11 cellular contexts compared by ENCODE assay signal in genomic region chr2:241541564-241542277, GRCh38. TPM values are rescaled to one million over a fixed set of nuclear protein-coding genes. Genes with fewer than 3 reads are reported as not detected.
DNase-seq lines count a peak whose midpoint lies in the region; ATAC-seq, FAIRE-seq and TF ChIP-seq lines count a peak whose summit lies in the region.
"Had no signal": no experiment of that assay in that cellular context is flagged by ENCODE, and none has a peak within 500 bp of the region (broad histone marks: within the 10 kb centered on the region; RNA-seq: fewer than 3 reads in every experiment).

No MANE protein-coding gene starts in this region.

- no peaks in the 10 kb centered on the region for H3K9me3 Mint-ChIP-seq in activated CD4-positive, alpha-beta T cell treated with anti-CD3 and anti-CD28 coated beads, Interleukin-2, amount 10 ng/mL, durations not matched to agents 24 days and 14 days
- H3K9me3 Mint-ChIP-seq: central memory CD8-positive, alpha-beta T cell had no signal

- H3K4me1 ChIP-seq in iPS-15b (ENCODE audit: control insufficient read depth, insufficient read depth, low read length): peaks cover 4% of the 10 kb centered on the region
- H3K4me1 ChIP-seq in sigmoid colon: peaks cover 0 to 22% (median 17%) of the 10 kb centered on the region in 4 donors
- peaks cover 0 to 11% of the 10 kb centered on the region in 2 donors for H3K4me1 ChIP-seq in uterus
- H3K4me1 ChIP-seq in kidney (ENCODE audit: control insufficient read depth in 1 of 2, insufficient read depth in 1 of 2, low read depth in 1 of 2, low read length in 2 of 2): peaks cover 0 to 7% of the 10 kb centered on the region in 2 donors

- TF ChIP-seq EP300 in sigmoid colon (IDR thresholded peaks at IDR 0.05): no peak

- peaks cover 33% of the 10 kb centered on the region for H3K27me3 ChIP-seq in iPS-15b (ENCODE audit: control insufficient read depth, insufficient read depth, low read length)
- H3K27me3 ChIP-seq in sigmoid colon: peaks cover 16 to 39% (median 24%) of the 10 kb centered on the region in 3 donors
- H3K27me3 ChIP-seq in uterus: no peaks in the 10 kb centered on the region

- H3K9ac ChIP-seq in iPS-15b (ENCODE audit: low read depth, low read length) (no peak overlapping the region), kidney (ENCODE audit: low read length in 2 of 2) (no peak overlapping the region)

- peak overlapping the region; percentile 31 for H3K4me3 ChIP-seq in astrocyte of the cerebellum (ENCODE audit: low read depth, low read length)
- H3K4me3 ChIP-seq in iPS-15b (ENCODE audit: low read depth, low read length): peak overlapping the region; percentile 56
- peak overlapping the region in 3 of 4 donors; percentile 28 to 51 (median 44) for H3K4me3 ChIP-seq in sigmoid colon
- peak overlapping the region in 1 of 2 donors; percentile 35 for H3K4me3 ChIP-seq in uterus
- H3K4me3 ChIP-seq in kidney (ENCODE audit: low read length in 2 of 2): no peak overlapping the region
- H3K4me3 ChIP-seq: MG63 had no signal

- H3K27me3 Mint-ChIP-seq in activated CD4-positive, alpha-beta T cell treated with anti-CD3 and anti-CD28 coated beads, Interleukin-2, amount 10 ng/mL, durations not matched to agents 24 days and 14 days: peaks cover 17% of the 10 kb centered on the region

- 20 to 41% methylated on average over 62 of the region's 62 CpGs for WGBS in sigmoid colon, 2 donors

- intact Hi-C loops in sigmoid colon (cut with DNase I) (no loop called here), uterus (cut with DNase I; ENCODE audit: low total_unique reads) (no loop called here), kidney (cut with DNase I) (no loop called here)
- intact Hi-C loops in activated CD4-positive, alpha-beta T cell treated with anti-CD3 and anti-CD28 coated beads, Interleukin-2, amount 10 ng/mL, durations not matched to agents 24 days and 14 days (cut with micrococcal nuclease): loop anchor here (1.0 kb wide), 2 partner anchors 33 to 340 kb away; partner anchors contain the start of gene STK25

- ATAC-seq in GM18511 (IDR thresholded peaks at IDR 0.05; ENCODE audit: unreplicated experiment): no peak

- no peaks in the 10 kb centered on the region for H3K4me1 Mint-ChIP-seq in activated CD4-positive, alpha-beta T cell treated with anti-CD3 and anti-CD28 coated beads, Interleukin-2, amount 10 ng/mL, durations not matched to agents 24 days and 14 days
- H3K4me1 Mint-ChIP-seq: central memory CD8-positive, alpha-beta T cell had no signal

- H3K27ac ChIP-seq in sigmoid colon (peak overlapping the region in 1 of 4 donors; percentile 79), uterus (no peak overlapping the region), kidney (ENCODE audit: low read depth in 2 of 2, low read length in 2 of 2) (no peak overlapping the region)

- in situ Hi-C loops in astrocyte of the cerebellum (cut with HindIII; ENCODE audit: low sequenced_read_pairs): no loop called here

- H3K9me3 ChIP-seq in iPS-15b (ENCODE audit: control insufficient read depth, insufficient read depth, low read length) (no peaks in the 10 kb centered on the region), sigmoid colon (no peaks in the 10 kb centered on the region), uterus (no peaks in the 10 kb centered on the region), kidney (ENCODE audit: control insufficient read depth in 1 of 2, low read length in 2 of 2) (no peaks in the 10 kb centered on the region)
- H3K9me3 ChIP-seq: Caco-2, MG63 had no signal

- TF ChIP-seq CTCF in GM10266 (IDR thresholded peaks at IDR 0.05; ENCODE audit: control insufficient read depth, insufficient read depth, low read depth, missing control alignments): no peak
- TF ChIP-seq CTCF in astrocyte of the cerebellum (IDR thresholded peaks at IDR 0.05; ENCODE audit: low read depth, low read length, missing control alignments): no peak
- no peak for TF ChIP-seq CTCF in sigmoid colon (IDR thresholded peaks at IDR 0.05)
- no peak for TF ChIP-seq CTCF in uterus (IDR thresholded peaks at IDR 0.05)
- no peak for TF ChIP-seq CTCF in kidney (IDR thresholded peaks at IDR 0.05; ENCODE audit: borderline replicate concordance, extremely low read depth, insufficient read depth)

- H3K36me3 ChIP-seq in iPS-15b (ENCODE audit: control insufficient read depth, insufficient read depth, low read length): no peaks in the 10 kb centered on the region
- no peaks in the 10 kb centered on the region for H3K36me3 ChIP-seq in sigmoid colon
- H3K36me3 ChIP-seq in uterus: no peaks in the 10 kb centered on the region
- H3K36me3 ChIP-seq in kidney (ENCODE audit: control insufficient read depth in 1 of 2, insufficient read depth in 2 of 2, low read length in 2 of 2): no peaks in the 10 kb centered on the region
- H3K36me3 ChIP-seq: MG63 had no signal

- H3K4me3 Mint-ChIP-seq in activated CD4-positive, alpha-beta T cell treated with anti-CD3 and anti-CD28 coated beads, Interleukin-2, amount 10 ng/mL, durations not matched to agents 24 days and 14 days: no peak overlapping the region

- FAIRE-seq in kidney (lab: Jason Lieb, UNC): no peak

- H3K27ac Mint-ChIP-seq in activated CD4-positive, alpha-beta T cell treated with anti-CD3 and anti-CD28 coated beads, Interleukin-2, amount 10 ng/mL, durations not matched to agents 24 days and 14 days: no peak overlapping the region

- H3K36me3 Mint-ChIP-seq in activated CD4-positive, alpha-beta T cell treated with anti-CD3 and anti-CD28 coated beads, Interleukin-2, amount 10 ng/mL, durations not matched to agents 24 days and 14 days (ENCODE audit: low read depth): no peaks in the 10 kb centered on the region

- TF ChIP-seq POLR2A in sigmoid colon (IDR thresholded peaks at IDR 0.05): no peak
- TF ChIP-seq POLR2A in uterus (IDR thresholded peaks at IDR 0.05): no peak

- DNase-seq in GM10266 (ENCODE audit: extremely low spot score) (peak; percentile 39), astrocyte of the cerebellum (ENCODE audit: low read depth) (no peak), sigmoid colon (no peak), uterus (no peak), kidney (no peak)
- no peak for DNase-seq in activated CD4-positive, alpha-beta T cell treated with anti-CD3 and anti-CD28 coated beads, Interleukin-2, amount 10 ng/mL, durations not matched to agents 24 days and 14 days
- DNase-seq: Caco-2, MG63 had no signal

RNA-seq across cellular contexts. Expression of gene BOK, which starts 16.8 kb away (rescaled TPM):
- total RNA-seq in sigmoid colon (100 to 1,000 TPM in 1 of 4 donors, 10 to 100 TPM in 3; 46.6 to 112 (median 81.0) TPM), uterus (10 to 100 TPM; 22.9 to 31.2 (median 26.4) TPM), kidney (28.8 TPM)
- polyA plus RNA-seq in sigmoid colon (10 to 100 TPM in 1 of 3 donors, 1 to 10 TPM in 2; 6.2 to 12.7 (median 8.4) TPM), kidney (ENCODE audit: insufficient read depth, low read depth, low replicate concordance) (22.9 TPM)
- 0.17 and 0.77 TPM in 2 replicates for total RNA-seq in activated CD4-positive, alpha-beta T cell treated with anti-CD3 and anti-CD28 coated beads, Interleukin-2, amount 10 ng/mL, durations not matched to agents 24 days and 14 days

RNA-seq across cellular contexts. Expression of gene STK25, which starts 33.3 kb away (rescaled TPM):
- total RNA-seq in sigmoid colon (100 to 1,000 TPM; 125 to 266 (median 178) TPM), uterus (100 to 1,000 TPM in 3 of 4 donors, 10 to 100 TPM in 1; 77.6 to 191 (median 165) TPM), kidney (151 TPM)
- polyA plus RNA-seq in sigmoid colon (100 to 1,000 TPM in 1 of 3 donors, 10 to 100 TPM in 2; 77.7 to 135 (median 79.3) TPM), kidney (ENCODE audit: insufficient read depth, low read depth, low replicate concordance) (119 TPM)
- 121 and 145 TPM in 2 replicates for total RNA-seq in activated CD4-positive, alpha-beta T cell treated with anti-CD3 and anti-CD28 coated beads, Interleukin-2, amount 10 ng/mL, durations not matched to agents 24 days and 14 days

Comparison
In these comparisons a context has a peak if more than half of its experiments do, and no peak if none do; other contexts are left out.
1. H3K4me3 ChIP-seq: peak in astrocyte of the cerebellum (single experiment), iPS-15b (single experiment) and sigmoid colon (3 of 4); none in kidney (0 of 2).
2. RNA of gene BOK, which starts 16.8 kb away (total RNA-seq): 46.6 to 112 TPM in sigmoid colon, 22.9 to 31.2 TPM in uterus and 28.8 TPM in kidney (single experiment); 0.17 to 0.77 TPM in activated CD4-positive, alpha-beta T cell treated with anti-CD3 and anti-CD28 coated beads, Interleukin-2, amount 10 ng/mL, durations not matched to agents 24 days and 14 days; every median in the first group is over 10 times any median in the second.